8 cellular contexts compared by ENCODE assay signal in the genomic region with DNA sequence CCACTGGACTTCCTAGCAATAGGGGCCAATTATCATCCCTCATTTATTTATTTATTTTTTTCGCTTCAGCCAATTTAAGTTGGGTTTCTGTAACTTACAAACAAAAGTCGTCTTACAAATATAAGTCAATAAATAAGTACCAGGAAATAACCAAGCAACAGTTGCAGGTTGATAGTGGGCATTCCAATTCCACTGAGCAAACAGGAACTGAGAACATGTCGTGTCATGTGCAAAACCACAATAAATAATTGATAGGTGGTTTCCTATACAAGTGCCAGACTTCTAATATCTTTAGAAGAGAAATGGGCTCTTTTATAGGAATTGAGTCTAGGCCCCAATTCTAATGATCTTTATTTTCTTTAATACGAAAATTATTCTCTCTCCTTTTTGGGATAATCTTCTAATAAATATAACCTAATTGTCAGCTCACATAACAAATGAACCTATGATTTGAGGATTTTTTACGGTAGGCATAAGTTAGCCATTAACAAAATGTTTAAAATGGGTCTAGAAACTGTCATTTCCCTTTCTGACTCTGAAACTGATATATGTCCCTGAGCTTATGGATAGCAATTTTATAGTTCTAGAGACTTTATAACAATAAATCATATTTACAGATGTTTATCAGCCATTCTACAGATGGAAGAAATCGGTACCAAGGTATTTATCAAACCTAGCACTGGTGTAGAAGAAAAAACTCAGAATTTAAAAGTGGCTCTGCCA.
DNase-seq lines count a peak whose midpoint lies in the region; ATAC-seq and TF ChIP-seq lines count a peak whose summit lies in the region.

No MANE protein-coding gene starts in this region.

- TF ChIP-seq CTCF in LNCaP clone FGC (IDR thresholded peaks at IDR 0.05; ENCODE audit: control insufficient read depth, extremely low read depth, insufficient read depth) (no peak), vagina (IDR thresholded peaks at IDR 0.05) (no peak), right atrium auricular region (IDR thresholded peaks at IDR 0.05) (no peak)

- peaks cover 97% of the 10 kb centered on the region for H3K79me2 ChIP-seq in GM23248 (ENCODE audit: insufficient read depth)

- H3K27ac Mint-ChIP-seq in effector memory CD8-positive, alpha-beta T cell: peak overlapping the region; percentile 85 to 91

- no peaks in the 10 kb centered on the region for H3K9me3 Mint-ChIP-seq in effector memory CD8-positive, alpha-beta T cell

- H3K4me1 ChIP-seq in GM23248 (ENCODE audit: insufficient read depth) (no peaks in the 10 kb centered on the region), vagina (peaks cover 36% of the 10 kb centered on the region), right atrium auricular region (peaks cover 0 to 39% of the 10 kb centered on the region in 2 donors)

- no peak overlapping the region for H3K27ac ChIP-seq in GM23248
- no peak overlapping the region for H3K27ac ChIP-seq in vagina
- no peak overlapping the region for H3K27ac ChIP-seq in right atrium auricular region

- no peaks in the 10 kb centered on the region for H3K27me3 Mint-ChIP-seq in effector memory CD8-positive, alpha-beta T cell

- H3K9me3 ChIP-seq in GM23248 (ENCODE audit: low read depth) (no peaks in the 10 kb centered on the region), vagina (no peaks in the 10 kb centered on the region), right atrium auricular region (no peaks in the 10 kb centered on the region)

- intact Hi-C loops in vagina (cut with DNase I): loop anchor here (10.0 kb wide), 1 partner anchor 53 kb away; no protein-coding TSS in a partner anchor

- TF ChIP-seq POLR2A in vagina (IDR thresholded peaks at IDR 0.05): no peak

- H3K9me2 ChIP-seq in GM23248 (ENCODE audit: insufficient read depth): no peaks in the 10 kb centered on the region

- no peak overlapping the region for H3K9ac ChIP-seq in GM23248

- peaks cover 17% of the 10 kb centered on the region for H3K36me3 Mint-ChIP-seq in effector memory CD8-positive, alpha-beta T cell (ENCODE audit: insufficient read depth)

- in situ Hi-C loops in GM23248 (cut with MboI): no loop called here

- 84 to 87% methylated on average over 6 of the region's 6 CpGs for WGBS in GM23248 (ENCODE audit: low coverage in 1 of 2, low lambda C conversion rate in 2 of 2, missing lambda C conversion rate in 2 of 2), 2 experiments

- H3K4me3 ChIP-seq in LNCaP clone FGC (ENCODE audit: low read depth, low read length) (no peak overlapping the region), GM23248 (no peak overlapping the region), vagina (no peak overlapping the region), right atrium auricular region (no peak overlapping the region)

- no peak overlapping the region for H3K4me2 ChIP-seq in GM23248 (ENCODE audit: unreplicated experiment)

- H2AFZ ChIP-seq in GM23248: no peak overlapping the region

- H3K27me3 ChIP-seq in GM23248 (replicated peaks; ENCODE audit: insufficient read depth) (no peaks in the 10 kb centered on the region), vagina (no peaks in the 10 kb centered on the region), right atrium auricular region (no peaks in the 10 kb centered on the region)

- peaks cover 22 to 42% of the 10 kb centered on the region in 2 donors for H3K4me1 Mint-ChIP-seq in effector memory CD8-positive, alpha-beta T cell (ENCODE audit: low read depth in 2 of 2)

- ATAC-seq in GM18498 (IDR thresholded peaks at IDR 0.05; ENCODE audit: unreplicated experiment) (peak; percentile 78), GM21723 (IDR thresholded peaks at IDR 0.05; ENCODE audit: unreplicated experiment) (peak; percentile 60)
- peak; percentile 35 for ATAC-seq in effector memory CD8-positive, alpha-beta T cell (replicated peaks)

- peak; percentile 55 for DNase-seq in LNCaP clone FGC (ENCODE audit: low read depth)
- DNase-seq in effector memory CD8-positive, alpha-beta T cell: no peak
- DNase-seq in GM23248: no peak
- no peak for DNase-seq in vagina (ENCODE audit: extremely low spot score in 2 of 2)
- no peak for DNase-seq in stimulated activated CD4-positive, alpha-beta T cell treated with anti-CD3 and anti-CD28 coated beads, Interleukin-1b, Interleukin-23, amount 100 ng/mL, for 48 hours
- DNase-seq in right atrium auricular region (ENCODE audit: low spot score): no peak

- no peaks in the 10 kb centered on the region; the same call in 1 of the 2 replicates for H3F3A ChIP-seq in GM23248 (ENCODE audit: insufficient read depth)

- peak overlapping the region; percentile 3 to 49 for H3K4me3 Mint-ChIP-seq in effector memory CD8-positive, alpha-beta T cell

- no peaks in the 10 kb centered on the region for H4K20me1 ChIP-seq in GM23248 (ENCODE audit: insufficient read depth)

- H3K36me3 ChIP-seq in GM23248 (ENCODE audit: low read depth) (peaks cover 21% of the 10 kb centered on the region), vagina (peaks cover 0 to 16% of the 10 kb centered on the region in 2 donors), right atrium auricular region (peaks cover 11% of the 10 kb centered on the region)
